Comparison of ENCODE assay signal across 6 cellular contexts in genomic region chr2:91742963-91743362, GRCh38.
DNase-seq lines count a peak whose midpoint lies in the region; ATAC-seq, FAIRE-seq and TF ChIP-seq lines count a peak whose summit lies in the region.
"Not testable (repeated sequence)": the region's sequence is repeated elsewhere in the genome, so short reads cannot be mapped to it uniquely, and the experiment has no call there.

No MANE protein-coding gene starts in this region.

- not testable (repeated sequence) for H3K36me3 Mint-ChIP-seq in glutamatergic neuron (ENCODE audit: unreplicated experiment); naive thymus-derived CD4-positive, alpha-beta T cell

- H2AFZ ChIP-seq in endothelial cell of umbilical vein (ENCODE audit: low read depth, low read length) = not testable (repeated sequence)

- H3K9me3 ChIP-seq in endothelial cell of umbilical vein (replicated peaks; ENCODE audit: control insufficient read depth, insufficient read depth, low read length); naive thymus-derived CD4-positive, alpha-beta T cell (ENCODE audit: control insufficient read depth in 2 of 3, low read length in 3 of 3): not testable (repeated sequence)

- H4K20me1 ChIP-seq in endothelial cell of umbilical vein (replicated peaks; ENCODE audit: control insufficient read depth, extremely low read depth, insufficient read depth, low read length) = not testable (repeated sequence)

- not testable (repeated sequence) for H3K4me3 ChIP-seq in endothelial cell of umbilical vein (replicated peaks in 1 of 3; ENCODE audit: insufficient read depth in 1 of 3, low read depth in 1 of 3, low read length in 3 of 3); naive thymus-derived CD4-positive, alpha-beta T cell (ENCODE audit: low read length)

- dilution Hi-C loops in endothelial cell of umbilical vein (cut with MboI; ENCODE audit: extremely low pct_ligation_motif_present, low sequenced_read_pairs) = not testable (repeated sequence)

- not testable (repeated sequence) for H3K9me3 Mint-ChIP-seq in glutamatergic neuron (ENCODE audit: unreplicated experiment)
- H3K9me3 Mint-ChIP-seq in naive thymus-derived CD4-positive, alpha-beta T cell = peaks cover 0 to 12% (median 2%) of the 10 kb centered on the region in 11 donors

- H3K9ac ChIP-seq in endothelial cell of umbilical vein (replicated peaks; ENCODE audit: extremely low read depth, insufficient read depth, low read length) = not testable (repeated sequence)

- not testable (repeated sequence) for TF ChIP-seq CTCF in endothelial cell of umbilical vein (IDR thresholded peaks at IDR 0.05; ENCODE audit: extremely low read depth in 1 of 2, insufficient read depth in 1 of 2, low read depth in 1 of 2, low read length in 2 of 2); glutamatergic neuron (IDR thresholded peaks at IDR 0.05; ENCODE audit: partially characterized antibody, unreplicated experiment)

- CTCF ChIA-PET in endothelial cell of umbilical vein (lab: Charles Lee); naive thymus-derived CD4-positive, alpha-beta T cell (lab: Charles Lee): not testable (repeated sequence)

- intact Hi-C loops in endothelial cell of umbilical vein (cut with micrococcal nuclease); naive thymus-derived CD4-positive, alpha-beta T cell (cut with micrococcal nuclease): not testable (repeated sequence)

- DNase-seq in DMS79 treated with DMSO at 0.1 percent for 48 hours (lab: John Stamatoyannopoulos, UW) (peak; percentile 28), HCEC 1CT (peak; percentile 6), NCI-H82 (lab: John Stamatoyannopoulos, UW) (peak; percentile 34), glutamatergic neuron (peak; percentile 46)
- not testable (repeated sequence) for DNase-seq in endothelial cell of umbilical vein (ENCODE audit: low read depth, low spot score); naive thymus-derived CD4-positive, alpha-beta T cell

- H3K79me2 ChIP-seq in endothelial cell of umbilical vein (ENCODE audit: control insufficient read depth, insufficient read depth, low read length) = not testable (repeated sequence)

- peak; percentile 20 for ATAC-seq in naive thymus-derived CD4-positive, alpha-beta T cell

- peak overlapping the region; percentile 40 for H3K4me3 Mint-ChIP-seq in glutamatergic neuron (ENCODE audit: unreplicated experiment)
- not testable (repeated sequence) for H3K4me3 Mint-ChIP-seq in naive thymus-derived CD4-positive, alpha-beta T cell

- not testable (repeated sequence) for H3K27ac ChIP-seq in endothelial cell of umbilical vein (ENCODE audit: insufficient read depth, low read depth, low read length); naive thymus-derived CD4-positive, alpha-beta T cell (ENCODE audit: low read depth, low read length)

- H3K27me3 ChIP-seq in endothelial cell of umbilical vein (ENCODE audit: control insufficient read depth in 2 of 2, insufficient read depth in 2 of 2, low read length in 2 of 2); naive thymus-derived CD4-positive, alpha-beta T cell (ENCODE audit: control insufficient read depth in 2 of 2, insufficient read depth in 2 of 2, low read length in 2 of 2): not testable (repeated sequence)

- not testable (repeated sequence) for BruUV-seq in endothelial cell of umbilical vein (replicated peaks; lab: Mats Ljungman, UMichigan)

- H3K4me1 ChIP-seq in endothelial cell of umbilical vein (ENCODE audit: control insufficient read depth, extremely low read depth, insufficient read depth, low read length); naive thymus-derived CD4-positive, alpha-beta T cell (ENCODE audit: control insufficient read depth in 2 of 2, insufficient read depth in 2 of 2, low read length in 2 of 2): not testable (repeated sequence)

- H3K4me1 Mint-ChIP-seq in glutamatergic neuron (ENCODE audit: low read depth, unreplicated experiment) = peaks cover 16% of the 10 kb centered on the region
- not testable (repeated sequence) for H3K4me1 Mint-ChIP-seq in naive thymus-derived CD4-positive, alpha-beta T cell

- FAIRE-seq in endothelial cell of umbilical vein (lab: Jason Lieb, UNC) = peak; percentile 28

- POLR2A ChIA-PET in endothelial cell of umbilical vein (lab: Charles Lee); naive thymus-derived CD4-positive, alpha-beta T cell (lab: Charles Lee): not testable (repeated sequence)

- H3K36me3 ChIP-seq in endothelial cell of umbilical vein (ENCODE audit: control insufficient read depth in 2 of 2, extremely low read depth in 1 of 2, insufficient read depth in 2 of 2, low read length in 2 of 2); naive thymus-derived CD4-positive, alpha-beta T cell (ENCODE audit: control insufficient read depth in 2 of 3, insufficient read depth in 3 of 3, low read length in 3 of 3): not testable (repeated sequence)

- not testable (repeated sequence) for H3K9me1 ChIP-seq in endothelial cell of umbilical vein (replicated peaks; ENCODE audit: control insufficient read depth, extremely low read depth, insufficient read depth, low read length)

- H3K27me3 Mint-ChIP-seq in glutamatergic neuron (ENCODE audit: unreplicated experiment) = not testable (repeated sequence)
- peaks cover 0 to 14% (median 5%) of the 10 kb centered on the region in 5 donors for H3K27me3 Mint-ChIP-seq in naive thymus-derived CD4-positive, alpha-beta T cell

- H3K4me2 ChIP-seq in endothelial cell of umbilical vein (ENCODE audit: insufficient read depth, low read length) = not testable (repeated sequence)

- TF ChIP-seq POLR2A in endothelial cell of umbilical vein (IDR thresholded peaks at IDR 0.05; ENCODE audit: low read depth, low read length) = not testable (repeated sequence)

- H3K27ac Mint-ChIP-seq in glutamatergic neuron (ENCODE audit: unreplicated experiment) = peak overlapping the region; percentile 72
- H3K27ac Mint-ChIP-seq in naive thymus-derived CD4-positive, alpha-beta T cell = not testable (repeated sequence)
